Comparison of ENCODE assay signal across 23 cellular contexts in genomic region chr1:42316292-42316691, GRCh38. TPM values are rescaled to one million over a fixed set of nuclear protein-coding genes. Genes with fewer than 3 reads are reported as not detected.
DNase-seq lines count a peak whose midpoint lies in the region; ATAC-seq, FAIRE-seq and TF ChIP-seq lines count a peak whose summit lies in the region.
"Had no signal": no experiment of that assay in that cellular context is flagged by ENCODE, and none has a peak within 500 bp of the region (broad histone marks: within the 10 kb centered on the region; RNA-seq: fewer than 3 reads in every experiment).

No MANE protein-coding gene starts in this region.

- no peaks in the 10 kb centered on the region for H3K9me3 ChIP-seq in HCT116 (ENCODE audit: control insufficient read depth in 1 of 2, insufficient read depth in 1 of 2, low read depth in 1 of 2, low read length in 2 of 2)
- H3K9me3 ChIP-seq in H1 (ENCODE audit: insufficient read depth in 2 of 2, low read depth in 1 of 2, low read length in 1 of 2): no peaks in the 10 kb centered on the region

- peaks cover 99% of the 10 kb centered on the region for H3K79me2 ChIP-seq in HCT116 (ENCODE audit: insufficient read depth, low read length)
- peaks cover 19 to 97% of the 10 kb centered on the region in 2 experiments for H3K79me2 ChIP-seq in H1 (ENCODE audit: control insufficient read depth in 1 of 2, insufficient read depth in 2 of 2, low read length in 2 of 2)

- H3K4me1 ChIP-seq in HCT116 (ENCODE audit: control insufficient read depth in 1 of 2, insufficient read depth in 2 of 2, low read length in 2 of 2) (peaks cover 2 to 10% of the 10 kb centered on the region in 2 experiments), H1 (replicated peaks in 1 of 4; ENCODE audit: control insufficient read depth in 3 of 4, insufficient read depth in 4 of 4, low read length in 3 of 4) (no peaks in the 10 kb centered on the region; a peak in 2 of 7 replicates)

- no TSS peak for BruUV-seq in HCT116 (replicated peaks; lab: Mats Ljungman, UMichigan)

- H3K4me3 Mint-ChIP-seq in activated naive CD8-positive, alpha-beta T cell: peak overlapping the region; percentile 48
- H3K4me3 Mint-ChIP-seq in activated naive CD8-positive, alpha-beta T cell treated with anti-CD3 and anti-CD28 coated beads, Interleukin-2, amount 50 U/mL, for 24 hours: no peak overlapping the region
- H3K4me3 Mint-ChIP-seq: B cell; CD8-positive, alpha-beta T cell had no signal

- H2BK120ac ChIP-seq in H1 (replicated peaks; ENCODE audit: low read depth, low read length): no peak overlapping the region

- H3K36me3 Mint-ChIP-seq in activated naive CD8-positive, alpha-beta T cell: peaks cover 3% of the 10 kb centered on the region
- peaks cover 6% of the 10 kb centered on the region for H3K36me3 Mint-ChIP-seq in activated naive CD8-positive, alpha-beta T cell treated with anti-CD3 and anti-CD28 coated beads, Interleukin-2, amount 50 U/mL, for 24 hours (ENCODE audit: low read depth)
- H3K36me3 Mint-ChIP-seq: CD8-positive, alpha-beta T cell had no signal

- FAIRE-seq in H1 (lab: Jason Lieb, UNC): no peak
- FAIRE-seq: GM12891, GM19239, HTR-8/SVneo had no signal

- no peak overlapping the region for H3K4me3 ChIP-seq in HCT116 (replicated peaks in 1 of 2; ENCODE audit: low read depth in 1 of 2, low read length in 2 of 2)
- H3K4me3 ChIP-seq in H1 (ENCODE audit: extremely low read depth in 1 of 4, insufficient read depth in 2 of 4, low read depth in 3 of 4, low read length in 4 of 4): no peak overlapping the region
- H3K4me3 ChIP-seq: SK-N-MC had no signal

- CTCF ChIA-PET in HCT116 (lab: Charles Lee) (interaction anchor here (1.4 kb wide), 1 partner anchor 143 kb away, joined by 4 read pairs; no protein-coding TSS in a partner anchor), H1 (lab: Charles Lee; ENCODE audit: partially characterized antibody) (interaction anchor here (0.6 to 2.4 kb wide), 9 partner anchors 9 to 352 kb away, joined by 3 to 12 read pairs (median 5); no protein-coding TSS in a partner anchor)

- no peak overlapping the region for H2AK5ac ChIP-seq in H1 (ENCODE audit: low read depth, low read length)

- peaks cover 12% of the 10 kb centered on the region for H3K79me1 ChIP-seq in H1 (ENCODE audit: low read depth, low read length)

- intact Hi-C loops in HCT116 (cut with micrococcal nuclease): no loop called here

- peak overlapping the region; percentile 13 for H3K27ac Mint-ChIP-seq in activated naive CD8-positive, alpha-beta T cell
- H3K27ac Mint-ChIP-seq in activated naive CD8-positive, alpha-beta T cell treated with anti-CD3 and anti-CD28 coated beads, Interleukin-2, amount 50 U/mL, for 24 hours: no peak overlapping the region
- H3K27ac Mint-ChIP-seq: B cell, IgD-negative memory B cell had no signal

- no peak overlapping the region for H3K14ac ChIP-seq in H1 (ENCODE audit: insufficient read length)

- no peak overlapping the region for H3K56ac ChIP-seq in H1 (replicated peaks; ENCODE audit: insufficient read length, low read depth, low read length)

- H3K4ac ChIP-seq in H1 (replicated peaks; ENCODE audit: insufficient read length, low read depth, low read length): no peak overlapping the region

- POLR2A ChIA-PET in HCT116 (lab: Charles Lee) (interaction anchor here (0.7 to 1.0 kb wide), 2 partner anchors 18 to 525 kb away, joined by 4 read pairs; no protein-coding TSS in a partner anchor), H1 (lab: Charles Lee; ENCODE audit: partially characterized antibody) (interaction anchor here (0.7 to 1.6 kb wide), 5 partner anchors 9 to 50 kb away, joined by 3 to 4 read pairs (median 3); no protein-coding TSS in a partner anchor)

- H3K4me2 ChIP-seq in HCT116 (ENCODE audit: low read length) (peak overlapping the region; percentile 13; the same call in 1 of the 2 replicates), H1 (ENCODE audit: insufficient read depth in 1 of 2, low read depth in 2 of 2, low read length in 2 of 2) (no peak overlapping the region)

- H2AFZ ChIP-seq in HCT116 (ENCODE audit: low read depth, low read length, poor library complexity, severe bottlenecking) (no peak overlapping the region), H1 (ENCODE audit: low read length) (no peak overlapping the region)

- H4K91ac ChIP-seq in H1 (replicated peaks; ENCODE audit: insufficient read length, low read length): no peak overlapping the region

- H2BK12ac ChIP-seq in H1 (ENCODE audit: low read depth, low read length): no peak overlapping the region

- H3K27ac ChIP-seq in HCT116 (ENCODE audit: low read depth, low read length) (no peak overlapping the region), H1 (ENCODE audit: low read depth, low read length) (no peak overlapping the region)
- H3K27ac ChIP-seq: SK-N-MC had no signal

- no peak overlapping the region for H4K5ac ChIP-seq in H1 (ENCODE audit: insufficient read length, low read depth, low read length)

- H4K20me1 ChIP-seq in HCT116 (ENCODE audit: insufficient read depth): peaks cover 57% of the 10 kb centered on the region; the same call in 1 of the 2 replicates
- H4K20me1 ChIP-seq in H1 (replicated peaks in 1 of 2; ENCODE audit: control insufficient read depth in 1 of 2, insufficient read depth in 2 of 2, low read length in 2 of 2): peaks cover 28 to 29% of the 10 kb centered on the region in 2 experiments

- WGBS in H1 (ENCODE audit: extremely low coverage in 1 of 2, insufficient coverage in 1 of 2, insufficient read length in 1 of 2, insufficient replicate concordance in 2 of 2, low coverage in 1 of 2, low lambda C conversion rate in 2 of 2, missing lambda C conversion rate in 1 of 2), 2 experiments: 83% methylated on average over 2 of the region's 2 CpGs; no CpG with 5 or more reads in 1 of the 2 experiments

- no peaks in the 10 kb centered on the region for H3K23me2 ChIP-seq in H1 (ENCODE audit: low read depth, low read length)

- in situ Hi-C loops in ACHN (cut with HindIII; ENCODE audit: low pct_ligation_motif_present, low pct_unique_long_range_greater_than_20kb, low sequenced_read_pairs): no loop called here

- RAD21 ChIA-PET in HCT116 (lab: Charles Lee; ENCODE audit: low non-redundant PET in 1 of 2, low total read pairs in 2 of 2, uncharacterized antibody in 2 of 2, unreplicated experiment in 2 of 2): no interaction called here

- no peak overlapping the region for H2BK5ac ChIP-seq in H1 (ENCODE audit: low read depth, low read length)

- TF ChIP-seq POLR2A in HCT116 (IDR thresholded peaks at IDR 0.05; ENCODE audit: borderline replicate concordance, extremely low read depth, insufficient read depth, insufficient read length) (no peak), H1 (IDR thresholded peaks at IDR 0.05; ENCODE audit: control extremely low read depth in 1 of 2, low read depth in 2 of 2, low read length in 2 of 2) (no peak)

- H4K8ac ChIP-seq in H1 (ENCODE audit: extremely low read depth, insufficient read depth, low read length): no peak overlapping the region

- no peak for DNase-seq in activated naive CD8-positive, alpha-beta T cell treated with anti-CD3 and anti-CD28 coated beads, Interleukin-2, amount 50 U/mL, for 24 hours
- DNase-seq in HCT116 (ENCODE audit: low read depth, low spot score) (no peak), H1 (ENCODE audit: low read depth in 1 of 2, low spot score in 2 of 2) (no peak), NCI-H1694 treated with DMSO at 0.1 percent for 48 hours (lab: John Stamatoyannopoulos, UW) (no peak), NCI-H2227 treated with DMSO at 0.1 percent for 48 hours (lab: John Stamatoyannopoulos, UW) (no peak), ACHN (no peak)
- no peak for DNase-seq in NK-92 treated with Interleukin-12 subunit alpha and Interleukin-12 subunit beta, amount 100 ng/mL, for 24 hours (lab: John Stamatoyannopoulos, UW)
- DNase-seq: 8988T; Calu3; CD8-positive, alpha-beta T cell; H7; Kasumi-1; NCI-H1105; NCI-H2081 treated with DMSO at 0.1 percent for 48 hours; OCI-M1; SHP77 had no signal

- no peaks in the 10 kb centered on the region for H3K27me3 Mint-ChIP-seq in activated naive CD8-positive, alpha-beta T cell
- no peaks in the 10 kb centered on the region for H3K27me3 Mint-ChIP-seq in activated naive CD8-positive, alpha-beta T cell treated with anti-CD3 and anti-CD28 coated beads, Interleukin-2, amount 50 U/mL, for 24 hours
- H3K27me3 Mint-ChIP-seq: B cell, IgD-negative memory B cell had no signal

- TF ChIP-seq CTCF in HCT116 (IDR thresholded peaks at IDR 0.05 in 2 of 3, conservative IDR thresholded peaks at IDR 0.05 in 1 of 3; ENCODE audit: borderline replicate concordance in 1 of 3, insufficient read depth in 1 of 3, low read depth in 2 of 3, low read length in 2 of 3) (no peak), H1 (IDR thresholded peaks at IDR 0.05; ENCODE audit: control extremely low read depth in 1 of 3, insufficient read depth in 1 of 3, low read depth in 1 of 3, low read length in 3 of 3) (no peak)

- no peaks in the 10 kb centered on the region for H3K9me3 Mint-ChIP-seq in activated naive CD8-positive, alpha-beta T cell (ENCODE audit: low read depth)
- no peaks in the 10 kb centered on the region for H3K9me3 Mint-ChIP-seq in activated naive CD8-positive, alpha-beta T cell treated with anti-CD3 and anti-CD28 coated beads, Interleukin-2, amount 50 U/mL, for 24 hours
- H3K9me3 Mint-ChIP-seq: CD8-positive, alpha-beta T cell; IgD-negative memory B cell had no signal

- no peak overlapping the region for H2BK20ac ChIP-seq in H1 (ENCODE audit: low read length)

- no peaks in the 10 kb centered on the region for H3K9me2 ChIP-seq in HCT116 (ENCODE audit: insufficient read depth)

- TF ChIP-seq RAD21 in HCT116 (IDR thresholded peaks at IDR 0.05; ENCODE audit: low read depth): no peak
- no peak for TF ChIP-seq RAD21 in H1 (IDR thresholded peaks at IDR 0.05 in 1 of 2, conservative IDR thresholded peaks at IDR 0.05 in 1 of 2; ENCODE audit: low read depth in 2 of 2, low read length in 2 of 2)

- H3K23ac ChIP-seq in H1 (ENCODE audit: insufficient read length): no peak overlapping the region

- no peaks in the 10 kb centered on the region for H3K36me3 ChIP-seq in HCT116 (ENCODE audit: control insufficient read depth in 1 of 2, insufficient read depth in 2 of 2, low read length in 2 of 2)
- no peaks in the 10 kb centered on the region for H3K36me3 ChIP-seq in H1 (ENCODE audit: control insufficient read depth in 2 of 4, insufficient read depth in 4 of 4, low read length in 3 of 4)

- no peak for ATAC-seq in activated naive CD8-positive, alpha-beta T cell treated with anti-CD3 and anti-CD28 coated beads, Interleukin-2, amount 50 U/mL, for 24 hours
- no peak for ATAC-seq in HCT116
- ATAC-seq: CD8-positive, alpha-beta T cell had no signal

- H3K9ac ChIP-seq in HCT116 (ENCODE audit: low read length) (no peak overlapping the region), H1 (replicated peaks in 1 of 4; ENCODE audit: extremely low read depth in 1 of 4, low read depth in 3 of 4, low read length in 3 of 4) (no peak overlapping the region)

- no peak for TF ChIP-seq EP300 in H1 (IDR thresholded peaks at IDR 0.05; ENCODE audit: borderline replicate concordance in 1 of 2, low read depth in 2 of 2, low read length in 2 of 2)

- no peak overlapping the region for H2BK15ac ChIP-seq in H1 (ENCODE audit: low read length)

- no peak overlapping the region for H3K18ac ChIP-seq in H1 (ENCODE audit: extremely low read depth, low read length)

- H3K4me1 Mint-ChIP-seq in activated naive CD8-positive, alpha-beta T cell (ENCODE audit: low read depth): peaks cover 90% of the 10 kb centered on the region
- H3K4me1 Mint-ChIP-seq in activated naive CD8-positive, alpha-beta T cell treated with anti-CD3 and anti-CD28 coated beads, Interleukin-2, amount 50 U/mL, for 24 hours: peaks cover 89% of the 10 kb centered on the region

- H3K27me3 ChIP-seq in HCT116 (ENCODE audit: insufficient read depth, low read length) (no peaks in the 10 kb centered on the region), H1 (replicated peaks in 1 of 4; ENCODE audit: control insufficient read depth in 3 of 4, extremely low read depth in 1 of 4, insufficient read depth in 3 of 4, low read length in 3 of 4) (no peaks in the 10 kb centered on the region)

RNA-seq across cellular contexts. Expression of gene FOXJ3, which starts 18.7 kb away (rescaled TPM):
- total RNA-seq in HCT116 (2021; ENCODE audit: unreplicated experiment): 51.1 TPM
- polyA plus RNA-seq in HCT116 (2012): 18.0 and 18.9 TPM in 2 replicates
- 43.8 and 48.6 TPM in 2 replicates for total RNA-seq in H1 (2021; fragmentation: NEBNext Ultra II Directional; extraction: Animal tissue kit (Norgen Biotek cat#: 25700))
- polyA plus RNA-seq in H1 (2011; rRNA removed): 38.8 and 51.9 TPM in 2 replicates
- polyA plus RNA-seq in H1 (2011; cell fraction: cytosol; rRNA removed): 29.2 TPM
- polyA plus RNA-seq in H1 (2011; cell fraction: nucleus; rRNA removed): 53.1 TPM
- 16.5 to 22.0 TPM (median 20.4 TPM) in 4 replicates for polyA plus RNA-seq in H1 (2012, experiment 1 of 2)
- polyA plus RNA-seq in H1 (2012, experiment 2 of 2): 3.3 TPM
- polyA plus RNA-seq in H1 (2013, experiment 1 of 2): 28.2 TPM
- polyA plus RNA-seq in H1 (2013, experiment 2 of 2): 27.9 TPM
- polyA minus RNA-seq in H1 (2011; rRNA and poly(A)+ RNA removed): 81.6 and 120 TPM in 2 replicates
- 25.5 TPM for polyA minus RNA-seq in H1 (2011; cell fraction: cytosol; rRNA and poly(A)+ RNA removed)
- polyA minus RNA-seq in H1 (2011; cell fraction: nucleus; rRNA and poly(A)+ RNA removed): 71.6 TPM
